17 cellular contexts compared by ENCODE assay signal in genomic region chr1:57235782-57236181, GRCh38.
"Had no signal": no experiment of that assay in that cellular context is flagged by ENCODE, and none has a peak within 500 bp of the region (broad histone marks: within the 10 kb centered on the region; RNA-seq: fewer than 3 reads in every experiment).

No MANE protein-coding gene starts in this region.

- H3K27ac ChIP-seq: RWPE1 had no signal

- H3K4me3 Mint-ChIP-seq: IgD-negative memory B cell had no signal

- H3K4me1 Mint-ChIP-seq: IgD-negative memory B cell had no signal

- H3K36me3 Mint-ChIP-seq: IgD-negative memory B cell had no signal

- H3K9me3 Mint-ChIP-seq: IgD-negative memory B cell had no signal

- DNase-seq: KBM-7, NCI-H1048, NCI-H1105, NCI-H1417, NCI-H1436 treated with DMSO at 0.1 percent for 48 hours, NCI-H1694, NCI-H187 treated with DMSO at 0.1 percent for 48 hours, NCI-H2029 treated with DMSO at 0.1 percent for 48 hours, NCI-H2171 treated with DMSO at 0.1 percent for 48 hours, NCI-H524, NCI-H526 treated with DMSO at 0.1 percent for 48 hours, NCI-H748 treated with DMSO at 0.1 percent for 48 hours, PC-3, SHP77 had no signal

- ATAC-seq: Panc1, PC-3 had no signal

- H3K27ac Mint-ChIP-seq: IgD-negative memory B cell had no signal

- H3K27me3 Mint-ChIP-seq: IgD-negative memory B cell had no signal
